8 cellular contexts compared by ENCODE assay signal in the genomic region with DNA sequence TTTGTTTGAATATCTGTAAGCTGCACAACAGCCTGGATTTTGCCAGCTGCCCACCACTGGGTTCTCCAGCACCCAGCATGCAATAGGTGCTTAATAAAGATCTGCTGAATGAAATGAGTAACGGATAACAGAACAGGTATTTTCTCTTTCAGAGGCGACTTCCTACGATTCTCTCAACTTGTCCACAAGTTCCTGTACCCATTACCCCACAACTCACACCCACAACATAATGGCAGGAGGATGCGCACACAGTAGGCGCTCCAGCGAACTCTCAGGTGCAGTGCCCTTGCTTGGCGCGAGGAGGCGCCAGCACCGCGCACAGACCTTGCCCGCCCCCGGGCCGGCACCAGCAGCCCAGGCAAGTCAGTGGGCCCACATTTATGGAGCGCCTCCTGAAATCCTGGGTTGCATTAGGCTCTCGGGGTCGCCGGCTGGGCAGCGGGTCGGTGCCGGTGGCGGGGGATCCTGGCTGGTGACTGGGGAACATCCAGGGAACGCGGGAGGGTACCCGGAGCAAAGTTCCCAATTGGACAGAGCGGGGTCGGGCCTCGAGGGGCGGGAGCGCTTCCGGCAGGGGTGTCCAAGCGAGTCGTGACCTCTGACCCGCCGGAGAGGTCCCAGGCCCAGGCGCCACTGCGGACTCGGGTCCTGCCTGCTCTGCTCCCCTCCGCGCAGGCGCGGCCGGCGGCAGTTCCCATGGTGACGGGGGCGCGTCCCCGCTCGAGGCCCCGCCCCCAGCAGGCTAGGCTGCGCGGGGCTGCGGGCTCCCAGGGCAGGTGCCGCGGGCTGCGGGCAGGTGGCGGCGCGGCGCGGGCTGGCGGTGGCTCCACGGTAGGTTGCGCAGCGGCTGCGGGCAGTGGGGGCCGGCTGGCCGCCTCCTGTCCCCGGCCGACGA. TPM values are rescaled to one million over a fixed set of nuclear protein-coding genes. Genes with fewer than 3 reads are reported as not detected.
DNase-seq lines count a peak whose midpoint lies in the region; ATAC-seq and TF ChIP-seq lines count a peak whose summit lies in the region.

KIAA1671 (plus strand) TSS at position 775 of the 895 bp plus-strand sequence. CDS start 75,284 bp downstream, outside the sequence.

- peak within 1 kb of the TSS; percentile 90 for H3K4me3 Mint-ChIP-seq in activated CD4-positive, alpha-beta memory T cell treated with anti-CD3 and anti-CD28 coated beads, Interleukin-2, amount 10 ng/mL, durations not matched to agents 7 days and 5 days

- peaks cover 0 to 3% of the 10 kb centered on the region in 2 donors for H3K27me3 ChIP-seq in duodenal mucosa (ENCODE audit: control insufficient read depth in 1 of 2, insufficient read depth in 2 of 2, low read length in 2 of 2)

- CTCF ChIA-PET in activated CD4-positive, alpha-beta memory T cell treated with anti-CD3 and anti-CD28 coated beads, Interleukin-2, amount 10 ng/mL, durations not matched to agents 7 days and 5 days (lab: Charles Lee) = interaction anchor here (0.9 to 6.5 kb wide), 7 partner anchors 10 to 105 kb away, joined by 3 to 95 read pairs (median 5); no protein-coding TSS in a partner anchor

- H3K4me1 ChIP-seq in duodenal mucosa (ENCODE audit: control insufficient read depth in 1 of 2, insufficient read depth in 2 of 2, low read length in 2 of 2) = peaks cover 14 to 19% of the 10 kb centered on the region in 2 donors

- peak within 1 kb of the TSS; percentile 84 to 94 for H3K9ac ChIP-seq in duodenal mucosa (ENCODE audit: low read depth in 1 of 2, low read length in 2 of 2)

- H3K36me3 Mint-ChIP-seq in activated CD4-positive, alpha-beta memory T cell treated with anti-CD3 and anti-CD28 coated beads, Interleukin-2, amount 10 ng/mL, durations not matched to agents 7 days and 5 days (ENCODE audit: low read depth) = peaks cover 12% of the 10 kb centered on the region

- H3K4me1 Mint-ChIP-seq in activated CD4-positive, alpha-beta memory T cell treated with anti-CD3 and anti-CD28 coated beads, Interleukin-2, amount 10 ng/mL, durations not matched to agents 7 days and 5 days = peaks cover 57% of the 10 kb centered on the region

- H3K9me3 Mint-ChIP-seq in activated CD4-positive, alpha-beta memory T cell treated with anti-CD3 and anti-CD28 coated beads, Interleukin-2, amount 10 ng/mL, durations not matched to agents 7 days and 5 days = no peaks in the 10 kb centered on the region

- no peaks in the 10 kb centered on the region for H3K9me3 ChIP-seq in duodenal mucosa (ENCODE audit: control insufficient read depth in 1 of 2, low read length in 2 of 2)

- POLR2A ChIA-PET in activated CD4-positive, alpha-beta memory T cell treated with anti-CD3 and anti-CD28 coated beads, Interleukin-2, amount 10 ng/mL, durations not matched to agents 7 days and 5 days (lab: Charles Lee) = interaction anchor here (0.8 to 2.0 kb wide), 5 partner anchors 33 to 96 kb away, joined by 3 to 9 read pairs (median 4); no protein-coding TSS in a partner anchor

- peak within 1 kb of the TSS; percentile 91 for H3K27ac ChIP-seq in duodenal mucosa (ENCODE audit: low read depth, low read length)

- H3K27ac Mint-ChIP-seq in activated CD4-positive, alpha-beta memory T cell treated with anti-CD3 and anti-CD28 coated beads, Interleukin-2, amount 10 ng/mL, durations not matched to agents 7 days and 5 days = peak within 1 kb of the TSS; percentile 75

- peaks cover 68% of the 10 kb centered on the region for H3K27me3 Mint-ChIP-seq in activated CD4-positive, alpha-beta memory T cell treated with anti-CD3 and anti-CD28 coated beads, Interleukin-2, amount 10 ng/mL, durations not matched to agents 7 days and 5 days

- H3K4me3 ChIP-seq in GM08714 (ENCODE audit: low read length) = peak within 1 kb of the TSS; percentile 62
- peak within 1 kb of the TSS; percentile 82 to 92 for H3K4me3 ChIP-seq in duodenal mucosa (ENCODE audit: low read depth in 1 of 2, low read length in 2 of 2)
- peak within 1 kb of the TSS; percentile 50 for H3K4me3 ChIP-seq in lower leg skin (ENCODE audit: low read depth, poor library complexity, severe bottlenecking)

- no peaks in the 10 kb centered on the region for H3K36me3 ChIP-seq in duodenal mucosa (ENCODE audit: control insufficient read depth in 1 of 2, insufficient read depth in 2 of 2, low read length in 2 of 2)

- ATAC-seq in HG03135 (IDR thresholded peaks at IDR 0.05; ENCODE audit: unreplicated experiment) (peak; percentile 75), HG02981 (IDR thresholded peaks at IDR 0.05; ENCODE audit: unreplicated experiment) (no peak)

- DNase-seq in NCI-H774 (lab: John Stamatoyannopoulos, UW) = peak; percentile 70
- DNase-seq in activated CD4-positive, alpha-beta memory T cell treated with anti-CD3 and anti-CD28 coated beads, Interleukin-2, amount 10 ng/mL, durations not matched to agents 7 days and 5 days = peak; percentile 92
- DNase-seq in lower leg skin (ENCODE audit: low spot score in 2 of 2) = peak; percentile 64 to 94
- peak; percentile 85 for DNase-seq in stimulated activated CD4-positive, alpha-beta T cell treated with anti-CD3 and anti-CD28 coated beads, Interleukin-4, amount 100 ng/mL, for 24 hours

- intact Hi-C loops in lower leg skin (cut with DNase I; ENCODE audit: low total_unique reads) = loop anchor here (5.0 kb wide), 1 partner anchor 95 kb away; no protein-coding TSS in a partner anchor

- WGBS in lower leg skin, 2 donors = 2 to 3% methylated on average over 26 to 56 of the region's 71 CpGs

- no peak for TF ChIP-seq POLR2A in lower leg skin (IDR thresholded peaks at IDR 0.05)

- peak in 1 of 3 donors; percentile 88 for TF ChIP-seq CTCF in lower leg skin (IDR thresholded peaks at IDR 0.05)

RNA-seq across cellular contexts. Expression of gene KIAA1671, which starts in this region (rescaled TPM):
- total RNA-seq in activated CD4-positive, alpha-beta memory T cell treated with anti-CD3 and anti-CD28 coated beads, Interleukin-2, amount 10 ng/mL, durations not matched to agents 7 days and 5 days = 10 to 100 TPM; 35.0 to 35.5 TPM
- total RNA-seq in lower leg skin = 10 to 100 TPM; 60.0 to 87.8 (median 85.1) TPM
